In genomic region chr6:42970859-42971612, GRCh38 we compare ENCODE assay signal across 13 cellular contexts. TPM values are rescaled to one million over a fixed set of nuclear protein-coding genes. Genes with fewer than 3 reads are reported as not detected.
DNase-seq lines count a peak whose midpoint lies in the region; ATAC-seq and TF ChIP-seq lines count a peak whose summit lies in the region.
"Had no signal": no experiment of that assay in that cellular context is flagged by ENCODE, and none has a peak within 500 bp of the region (broad histone marks: within the 10 kb centered on the region; RNA-seq: fewer than 3 reads in every experiment).

No MANE protein-coding gene starts in this region.

- no peaks in the 10 kb centered on the region for H3K79me2 ChIP-seq in PC-9 (ENCODE audit: low read depth)

- no peak overlapping the region for H2AFZ ChIP-seq in PC-9

- TF ChIP-seq CTCF in PC-9 (conservative IDR thresholded peaks at IDR 0.05) (no peak), choroid plexus epithelial cell (conservative IDR thresholded peaks at IDR 0.05; ENCODE audit: low read depth, low read length) (no peak), mucosa of descending colon (IDR thresholded peaks at IDR 0.05) (no peak)

- DNase-seq in activated naive CD4-positive, alpha-beta T cell treated with anti-CD3 and anti-CD28 coated beads, Interleukin-2, amount 50 U/mL, for 72 hours (ENCODE audit: low spot score in 2 of 2): no peak
- no peak for DNase-seq in activated naive CD4-positive, alpha-beta T cell treated with anti-CD3 and anti-CD28 coated beads, Interleukin-2, amount 50 U/mL, for 16 hours
- DNase-seq in PC-9: peak; percentile 21 to 70
- peak; percentile 19 for DNase-seq in choroid plexus epithelial cell (ENCODE audit: low read depth)
- no peak for DNase-seq in stimulated activated effector memory CD8-positive, alpha-beta T cell treated with anti-CD3 and anti-CD28 coated beads, Interleukin-12 subunit alpha, Interleukin-12 subunit beta, amount 100 ng/mL, for 72 hours (ENCODE audit: low spot score in 2 of 2)
- DNase-seq in T-helper 1 cell: no peak
- no peak for DNase-seq in mucosa of descending colon
- DNase-seq: activated CD4-positive, alpha-beta T cell treated with anti-CD3 and anti-CD28 coated beads, Interleukin-2, amount 10 ng/mL, durations not matched to agents 24 days and 14 days; BE2C; foreskin melanocyte; NCI-H1092 had no signal

- H3K36me3 ChIP-seq in PC-9 (ENCODE audit: low read depth) (no peaks in the 10 kb centered on the region; the same call in 1 of the 2 replicates), mucosa of descending colon (ENCODE audit: low read depth) (no peaks in the 10 kb centered on the region)

- H3K4me1 Mint-ChIP-seq in stimulated activated effector memory CD8-positive, alpha-beta T cell treated with anti-CD3 and anti-CD28 coated beads, Interleukin-12 subunit alpha, Interleukin-12 subunit beta, amount 100 ng/mL, for 72 hours: peaks cover 15% of the 10 kb centered on the region

- H3K9me2 ChIP-seq in PC-9 (ENCODE audit: insufficient read depth): no peaks in the 10 kb centered on the region

- peak overlapping the region; percentile 66 for H3K27ac ChIP-seq in PC-9
- H3K27ac ChIP-seq: ascending aorta had no signal

- BruUV-seq in PC-9 (replicated peaks; lab: Mats Ljungman, UMichigan): no TSS peak

- peaks cover 33% of the 10 kb centered on the region for H3F3A ChIP-seq in PC-9 (ENCODE audit: insufficient read depth, low read depth)

- H3K4me3 ChIP-seq in PC-9 (no peak overlapping the region; the same call in 1 of the 2 replicates), choroid plexus epithelial cell (ENCODE audit: low read depth, low read length) (no peak overlapping the region), mucosa of descending colon (no peak overlapping the region)
- H3K4me3 ChIP-seq: ascending aorta had no signal

- POLR2A ChIA-PET in PC-9 (lab: Charles Lee; ENCODE audit: unreplicated experiment): interaction anchor here (0.7 kb wide), 1 partner anchor 13 kb away, joined by 6 read pairs; the partner anchor contains the start of gene PPP2R5D

- intact Hi-C loops in PC-9 (cut with micrococcal nuclease; ENCODE audit: unreplicated experiment): no loop called here
- intact Hi-C loops in mucosa of descending colon (cut with DNase I, micrococcal nuclease): no loop called here

- CTCF ChIA-PET in PC-9 (lab: Charles Lee): no interaction called here

- H3K4me1 ChIP-seq in PC-9 (replicated peaks; ENCODE audit: insufficient read depth) (peaks cover 25% of the 10 kb centered on the region), mucosa of descending colon (ENCODE audit: low read depth) (no peaks in the 10 kb centered on the region)
- H3K4me1 ChIP-seq: ascending aorta had no signal

- ATAC-seq in activated naive CD4-positive, alpha-beta T cell treated with anti-CD3 and anti-CD28 coated beads, Interleukin-2, amount 50 U/mL, for 72 hours: peak; percentile 59 to 65
- peak; percentile 68 for ATAC-seq in stimulated activated effector memory CD8-positive, alpha-beta T cell treated with anti-CD3 and anti-CD28 coated beads, Interleukin-12 subunit alpha, Interleukin-12 subunit beta, amount 100 ng/mL, for 72 hours
- ATAC-seq in GM18505 (IDR thresholded peaks at IDR 0.05; ENCODE audit: unreplicated experiment): no peak
- no peak for ATAC-seq in mucosa of descending colon

- H3K9me3 ChIP-seq in PC-9 (ENCODE audit: insufficient read depth, low read depth): no peaks in the 10 kb centered on the region
- H3K9me3 ChIP-seq in mucosa of descending colon: no peaks in the 10 kb centered on the region
- H3K9me3 ChIP-seq: ascending aorta, BE2C had no signal

- no peaks in the 10 kb centered on the region for H3K9me3 Mint-ChIP-seq in activated naive CD4-positive, alpha-beta T cell treated with anti-CD3 and anti-CD28 coated beads, Interleukin-2, amount 50 U/mL, for 72 hours
- H3K9me3 Mint-ChIP-seq in stimulated activated effector memory CD8-positive, alpha-beta T cell treated with anti-CD3 and anti-CD28 coated beads, Interleukin-12 subunit alpha, Interleukin-12 subunit beta, amount 100 ng/mL, for 72 hours: no peaks in the 10 kb centered on the region
- H3K9me3 Mint-ChIP-seq: activated CD4-positive, alpha-beta T cell treated with anti-CD3 and anti-CD28 coated beads, Interleukin-2, amount 10 ng/mL, durations not matched to agents 24 days and 14 days had no signal

- TF ChIP-seq POLR2A in GM18505 (IDR thresholded peaks at IDR 0.05; ENCODE audit: borderline replicate concordance, extremely low read depth, insufficient read depth, insufficient read length): no peak

- peak overlapping the region; percentile 11 to 50 for H3K27ac Mint-ChIP-seq in activated naive CD4-positive, alpha-beta T cell treated with anti-CD3 and anti-CD28 coated beads, Interleukin-2, amount 50 U/mL, for 72 hours
- H3K27ac Mint-ChIP-seq in stimulated activated effector memory CD8-positive, alpha-beta T cell treated with anti-CD3 and anti-CD28 coated beads, Interleukin-12 subunit alpha, Interleukin-12 subunit beta, amount 100 ng/mL, for 72 hours: peak overlapping the region; percentile 75
- H3K27ac Mint-ChIP-seq: activated CD4-positive, alpha-beta T cell treated with anti-CD3 and anti-CD28 coated beads, Interleukin-2, amount 10 ng/mL, durations not matched to agents 24 days and 14 days had no signal

- H3K4me3 Mint-ChIP-seq in stimulated activated effector memory CD8-positive, alpha-beta T cell treated with anti-CD3 and anti-CD28 coated beads, Interleukin-12 subunit alpha, Interleukin-12 subunit beta, amount 100 ng/mL, for 72 hours: no peak overlapping the region
- H3K4me3 Mint-ChIP-seq: activated CD4-positive, alpha-beta T cell treated with anti-CD3 and anti-CD28 coated beads, Interleukin-2, amount 10 ng/mL, durations not matched to agents 24 days and 14 days had no signal

- H3K4me2 ChIP-seq in PC-9: peak overlapping the region; percentile 59

- no peaks in the 10 kb centered on the region for H3K27me3 ChIP-seq in PC-9 (ENCODE audit: insufficient read depth, low read depth)
- H3K27me3 ChIP-seq: ascending aorta, BE2C had no signal

- H4K20me1 ChIP-seq in PC-9 (ENCODE audit: insufficient read depth): no peaks in the 10 kb centered on the region

- peaks cover 0 to 6% of the 10 kb centered on the region in 2 donors for H3K36me3 Mint-ChIP-seq in activated naive CD4-positive, alpha-beta T cell treated with anti-CD3 and anti-CD28 coated beads, Interleukin-2, amount 50 U/mL, for 72 hours
- peaks cover 29% of the 10 kb centered on the region for H3K36me3 Mint-ChIP-seq in stimulated activated effector memory CD8-positive, alpha-beta T cell treated with anti-CD3 and anti-CD28 coated beads, Interleukin-12 subunit alpha, Interleukin-12 subunit beta, amount 100 ng/mL, for 72 hours

RNA-seq across cellular contexts. Expression of gene PEX6, which starts 7.9 kb away (rescaled TPM):
- 10 to 100 TPM in 1 of 2 donors, 1 to 10 TPM in 1; 7.9 to 13.8 TPM for total RNA-seq in activated naive CD4-positive, alpha-beta T cell treated with anti-CD3 and anti-CD28 coated beads, Interleukin-2, amount 50 U/mL, for 72 hours
- total RNA-seq in PC-9 (2021) (25.9 and 31.3 TPM in 2 replicates), mucosa of descending colon (10 to 100 TPM; 14.3 to 38.6 (median 20.6) TPM)

RNA-seq across cellular contexts. Expression of gene GNMT, which starts 10.5 kb away (rescaled TPM):
- 1 to 10 TPM in 1 of 2 donors, under 1 TPM in 1; 0.54 to 1.0 TPM for total RNA-seq in activated naive CD4-positive, alpha-beta T cell treated with anti-CD3 and anti-CD28 coated beads, Interleukin-2, amount 50 U/mL, for 72 hours
- 0.57 TPM in 1 of 2 replicates, not detected in the other for total RNA-seq in PC-9 (2021)
- under 1 TPM in 2 of 3 donors, not detected in 1; 0.75 to 0.76 TPM for total RNA-seq in mucosa of descending colon
- total RNA-seq: ascending aorta had no signal

RNA-seq across cellular contexts. Expression of gene PPP2R5D, which starts 13.3 kb away (rescaled TPM):
- total RNA-seq in activated naive CD4-positive, alpha-beta T cell treated with anti-CD3 and anti-CD28 coated beads, Interleukin-2, amount 50 U/mL, for 72 hours: 10 to 100 TPM; 53.0 to 96.0 TPM
- total RNA-seq in PC-9 (2021): 42.9 and 53.7 TPM in 2 replicates
- 10 to 100 TPM; 35.9 to 45.0 (median 38.8) TPM for total RNA-seq in mucosa of descending colon

RNA-seq across cellular contexts. Expression of gene CNPY3, which starts 41.8 kb away (rescaled TPM):
- 10 to 100 TPM; 37.9 to 51.6 TPM for total RNA-seq in activated naive CD4-positive, alpha-beta T cell treated with anti-CD3 and anti-CD28 coated beads, Interleukin-2, amount 50 U/mL, for 72 hours
- total RNA-seq in PC-9 (2021): 47.7 and 54.8 TPM in 2 replicates
- total RNA-seq in mucosa of descending colon: 10 to 100 TPM; 18.4 to 30.5 (median 23.5) TPM

RNA-seq across cellular contexts. Expression of gene MEA1, which starts 42.7 kb away (rescaled TPM):
- 10 to 100 TPM; 79.4 to 83.6 TPM for total RNA-seq in activated naive CD4-positive, alpha-beta T cell treated with anti-CD3 and anti-CD28 coated beads, Interleukin-2, amount 50 U/mL, for 72 hours
- total RNA-seq in PC-9 (2021): 77.0 and 77.6 TPM in 2 replicates
- 10 to 100 TPM; 38.0 to 47.4 (median 39.1) TPM for total RNA-seq in mucosa of descending colon

Comparison
In these comparisons a context has a peak if more than half of its experiments do, and no peak if none do; other contexts are left out.
1. ATAC-seq: peak in activated naive CD4-positive, alpha-beta T cell treated with anti-CD3 and anti-CD28 coated beads, Interleukin-2, amount 50 U/mL, for 72 hours (2 of 2) and stimulated activated effector memory CD8-positive, alpha-beta T cell treated with anti-CD3 and anti-CD28 coated beads, Interleukin-12 subunit alpha, Interleukin-12 subunit beta, amount 100 ng/mL, for 72 hours (single experiment); none in GM18505 (single experiment) and mucosa of descending colon (single experiment).
2. DNase-seq: peak in PC-9 (2 of 2) and choroid plexus epithelial cell (single experiment); none in activated naive CD4-positive, alpha-beta T cell treated with anti-CD3 and anti-CD28 coated beads, Interleukin-2, amount 50 U/mL, for 72 hours (0 of 2), activated naive CD4-positive, alpha-beta T cell treated with anti-CD3 and anti-CD28 coated beads, Interleukin-2, amount 50 U/mL, for 16 hours (single experiment), stimulated activated effector memory CD8-positive, alpha-beta T cell treated with anti-CD3 and anti-CD28 coated beads, Interleukin-12 subunit alpha, Interleukin-12 subunit beta, amount 100 ng/mL, for 72 hours (0 of 2), T-helper 1 cell (0 of 5) and mucosa of descending colon (0 of 3).